2 cellular contexts compared by ENCODE assay signal in the genomic region with DNA sequence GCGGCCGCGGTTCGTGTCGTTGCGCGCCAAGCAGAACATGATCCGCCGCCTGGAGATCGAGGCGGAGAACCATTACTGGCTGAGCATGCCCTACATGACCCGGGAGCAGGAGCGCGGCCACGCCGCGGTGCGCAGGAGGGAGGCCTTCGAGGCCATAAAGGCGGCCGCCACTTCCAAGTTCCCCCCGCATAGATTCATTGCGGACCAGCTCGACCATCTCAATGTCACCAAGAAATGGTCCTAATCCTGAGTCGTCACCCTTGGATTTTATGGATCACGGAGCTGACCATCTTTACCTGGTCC.
A peak's percentile ranks its signal among the peaks of the same experiment; 100 is the strongest.
TF ChIP-seq lines count a peak whose summit lies in the region.

No MANE protein-coding gene starts in this region.

TF ChIP-seq in GM12878, 131 proteins besides CTCF, POLR2A, EP300 and RAD21 (continues in another document):
- TF ChIP-seq PAX8 (IDR thresholded peaks at IDR 0.05) (no peak), STAT1 (conservative IDR thresholded peaks at IDR 0.05) (no peak), SUPT20H (IDR thresholded peaks at IDR 0.05; ENCODE audit: borderline replicate concordance, control insufficient read depth, low read depth, low read length) (no peak), YY1 (IDR thresholded peaks at IDR 0.05; ENCODE audit: low read depth, low read length) (0 out of 2 replicates have a peak, but pooled peaks have one; percentile 5), LARP7 (IDR thresholded peaks at IDR 0.05) (0 out of 2 replicates have a peak, but pooled peaks have one; percentile 62), SREBF1 (IDR thresholded peaks at IDR 0.05; ENCODE audit: low read length) (no peak), TARDBP (IDR thresholded peaks at IDR 0.05; ENCODE audit: borderline replicate concordance) (no peak), EGR1 (IDR thresholded peaks at IDR 0.05; ENCODE audit: borderline replicate concordance in 1 of 2, low read depth in 2 of 2, low read length in 2 of 2) (no peak), USF1 (IDR thresholded peaks at IDR 0.05; ENCODE audit: borderline replicate concordance, extremely low read length, insufficient read depth, low read depth, low read length) (no peak), CHD2 (IDR thresholded peaks at IDR 0.05; ENCODE audit: borderline replicate concordance, low read depth, low read length) (no peak), BACH1 (IDR thresholded peaks at IDR 0.05; ENCODE audit: borderline replicate concordance) (no peak), MXI1 (IDR thresholded peaks at IDR 0.05; ENCODE audit: low read depth, low read length) (no peak), FOXK2 (IDR thresholded peaks at IDR 0.05) (no peak), GATAD2B (conservative IDR thresholded peaks at IDR 0.05; ENCODE audit: low read depth) (peak; percentile 27; the same call in 1 of the 2 replicates), CBX3 (IDR thresholded peaks at IDR 0.05; ENCODE audit: borderline replicate concordance, low read depth) (no peak), NBN (IDR thresholded peaks at IDR 0.05) (0 out of 2 replicates have a peak, but pooled peaks have one; percentile 8), TAF1 (IDR thresholded peaks at IDR 0.05; ENCODE audit: borderline replicate concordance, low read depth, low read length) (no peak), ZNF687 (IDR thresholded peaks at IDR 0.05) (0 out of 2 replicates have a peak, but pooled peaks have one; percentile 39), YBX1 (IDR thresholded peaks at IDR 0.05) (no peak), IKZF1 (conservative IDR thresholded peaks at IDR 0.05) (no peak; the same call in none of the 2 replicates), PRDM15 (CRISPR knock-in tag; IDR thresholded peaks at IDR 0.05) (no peak)

TF ChIP-seq in GM12891, 5 proteins besides CTCF, POLR2A, EP300 and RAD21:
- TF ChIP-seq SPI1 (IDR thresholded peaks at IDR 0.05; ENCODE audit: low read depth, low read length) (no peak), PAX5 (IDR thresholded peaks at IDR 0.05; ENCODE audit: insufficient read depth, low read length, severe bottlenecking) (no peak), TAF1 (IDR thresholded peaks at IDR 0.05; ENCODE audit: low read depth, low read length) (no peak), POLR2AphosphoS5 (IDR thresholded peaks at IDR 0.05; ENCODE audit: low read depth, low read length) (no peak), POU2F2 (IDR thresholded peaks at IDR 0.05; ENCODE audit: low read depth, low read length) (no peak)
